Comparison of ENCODE assay signal across 10 cellular contexts in the genomic region with DNA sequence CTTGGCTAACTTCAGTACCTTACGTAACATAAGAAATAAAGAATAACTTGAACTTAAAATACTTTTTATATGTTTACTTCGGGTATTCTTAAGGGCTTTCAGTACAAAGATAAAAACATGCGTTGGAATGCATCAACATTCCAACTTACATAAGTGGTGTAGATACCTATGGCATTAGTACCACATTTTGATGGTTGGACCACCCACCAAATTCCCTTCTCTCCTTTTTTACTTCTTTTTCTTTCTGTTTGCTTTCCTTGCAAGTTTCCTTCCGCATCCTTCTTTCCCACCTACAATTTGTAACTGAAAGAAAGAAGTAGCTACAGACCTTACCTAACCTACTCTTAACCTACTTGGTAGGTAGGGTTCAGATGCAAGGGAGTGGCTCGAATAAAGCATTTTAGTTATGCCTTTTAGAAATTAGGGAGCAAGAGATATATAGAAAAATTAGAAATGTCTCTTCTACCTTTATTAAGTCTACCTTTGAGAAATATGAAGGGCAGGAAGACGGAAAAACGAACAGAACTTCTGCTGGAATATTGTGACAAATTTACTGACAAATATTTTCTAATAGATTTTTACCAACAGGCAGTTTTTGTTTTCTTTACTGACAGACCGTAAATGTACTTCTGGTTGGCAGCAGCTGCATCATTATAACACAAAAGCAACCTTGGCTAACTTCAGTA. TPM values are rescaled to one million over a fixed set of nuclear protein-coding genes. Genes with fewer than 3 reads are reported as not detected.
DNase-seq lines count a peak whose midpoint lies in the region; ATAC-seq, FAIRE-seq and TF ChIP-seq lines count a peak whose summit lies in the region.
"Had no signal": no experiment of that assay in that cellular context is flagged by ENCODE, and none has a peak within 500 bp of the region (broad histone marks: within the 10 kb centered on the region; RNA-seq: fewer than 3 reads in every experiment).

No MANE protein-coding gene starts in this region.

- no peak for TF ChIP-seq CTCF in HEK293 (tag by site-specific recombination; IDR thresholded peaks at IDR 0.05)

- POLR2A ChIA-PET in HEK293 (lab: Yijun Ruan, JAX): interaction anchor here (0.6 kb wide), 1 partner anchor 199 kb away, joined by 3 read pairs; no protein-coding TSS in a partner anchor

- H3K4me1 ChIP-seq in HEK293 (ENCODE audit: control insufficient read depth, insufficient read depth, low read length) (peaks cover 4% of the 10 kb centered on the region), small intestine (ENCODE audit: control insufficient read depth in 2 of 2, insufficient read depth in 1 of 2, low read depth in 1 of 2, low read length in 1 of 2) (no peaks in the 10 kb centered on the region)

- intact Hi-C loops in activated T-helper 2 cell treated with anti-CD3 and anti-CD28 coated beads, Interferon-gamma antibody, Interleukin-2, Interleukin-4, amounts not matched to agents 10 μg/mL and 5 μg/mL and 100 μg/mL, durations not matched to agents 14 hours and 24 hours and 36 hours (cut with micrococcal nuclease): loop anchor here (5.0 kb wide), 2 partner anchors 868 to 1453 kb away; partner anchors contain the start of genes HECTD1 and SCFD1

- H3K27ac Mint-ChIP-seq in activated T-helper 2 cell treated with anti-CD3 and anti-CD28 coated beads, Interferon-gamma antibody, Interleukin-2, Interleukin-4, amounts not matched to agents 10 μg/mL and 5 μg/mL and 100 μg/mL, durations not matched to agents 14 hours and 24 hours and 36 hours: no peak overlapping the region
- H3K27ac Mint-ChIP-seq in activated T-cell treated with anti-CD3 and anti-CD28 coated beads, Interleukin-2, amount 50 U/mL, for 72 hours: no peak overlapping the region

- FAIRE-seq in small intestine (lab: Jason Lieb, UNC): peak; percentile 15

- 41 to 68% (median 56%) methylated on average over 8 of the region's 8 CpGs for WGBS in small intestine, 3 donors

- ATAC-seq in activated T-cell treated with anti-CD3 and anti-CD28 coated beads, Interleukin-2, amount 50 U/mL, for 72 hours (replicated peaks in 1 of 2): no peak
- no peak for ATAC-seq in HG03196 (IDR thresholded peaks at IDR 0.05; ENCODE audit: unreplicated experiment)

- DNase-seq in activated T-helper 2 cell treated with anti-CD3 and anti-CD28 coated beads, Interferon-gamma antibody, Interleukin-2, Interleukin-4, amounts not matched to agents 10 μg/mL and 5 μg/mL and 100 μg/mL, durations not matched to agents 14 hours and 24 hours and 36 hours (ENCODE audit: low spot score): no peak
- DNase-seq in small intestine (no peak), GM03348 (ENCODE audit: low spot score) (no peak)
- DNase-seq in activated CD4-positive, alpha-beta T cell treated with anti-CD3 and anti-CD28 coated beads for 48 hours: no peak
- DNase-seq in activated T-cell treated with anti-CD3 and anti-CD28 coated beads, Interleukin-2, amount 50 U/mL, for 72 hours: no peak
- DNase-seq: NCI-H2171 had no signal

- peaks cover 28% of the 10 kb centered on the region for H3K4me1 Mint-ChIP-seq in activated T-helper 2 cell treated with anti-CD3 and anti-CD28 coated beads, Interferon-gamma antibody, Interleukin-2, Interleukin-4, amounts not matched to agents 10 μg/mL and 5 μg/mL and 100 μg/mL, durations not matched to agents 14 hours and 24 hours and 36 hours (ENCODE audit: low read depth)
- H3K4me1 Mint-ChIP-seq in activated T-cell treated with anti-CD3 and anti-CD28 coated beads, Interleukin-2, amount 50 U/mL, for 72 hours (ENCODE audit: low read depth): peaks cover 18% of the 10 kb centered on the region

- H3K27me3 Mint-ChIP-seq in activated T-helper 2 cell treated with anti-CD3 and anti-CD28 coated beads, Interferon-gamma antibody, Interleukin-2, Interleukin-4, amounts not matched to agents 10 μg/mL and 5 μg/mL and 100 μg/mL, durations not matched to agents 14 hours and 24 hours and 36 hours (ENCODE audit: low read depth): peaks cover 21% of the 10 kb centered on the region
- peaks cover 13% of the 10 kb centered on the region for H3K27me3 Mint-ChIP-seq in activated T-cell treated with anti-CD3 and anti-CD28 coated beads, Interleukin-2, amount 50 U/mL, for 72 hours (ENCODE audit: low read depth)

- H3K9me3 ChIP-seq in HEK293 (ENCODE audit: control insufficient read depth, insufficient read depth, low read depth, low read length): no peaks in the 10 kb centered on the region
- no peaks in the 10 kb centered on the region for H3K9me3 ChIP-seq in iPS-18c (ENCODE audit: control insufficient read depth, insufficient read depth, low read length)
- H3K9me3 ChIP-seq in small intestine (ENCODE audit: control insufficient read depth, low read depth): no peaks in the 10 kb centered on the region

- H3K27ac ChIP-seq in HEK293 (ENCODE audit: extremely low read depth, low read depth, low read length): peak overlapping the region; percentile 95; the same call in 1 of the 2 replicates
- H3K27ac ChIP-seq in small intestine (ENCODE audit: low read depth in 1 of 2, low read length in 1 of 2): peak overlapping the region in 1 of 2 donors; percentile 94

- CTCF ChIA-PET in HEK293 (lab: Yijun Ruan, JAX): interaction anchor here (2.3 to 4.3 kb wide), 2 partner anchors 124 to 176 kb away, joined by 5 to 29 read pairs; no protein-coding TSS in a partner anchor

- H3K9me3 Mint-ChIP-seq in activated T-helper 2 cell treated with anti-CD3 and anti-CD28 coated beads, Interferon-gamma antibody, Interleukin-2, Interleukin-4, amounts not matched to agents 10 μg/mL and 5 μg/mL and 100 μg/mL, durations not matched to agents 14 hours and 24 hours and 36 hours: no peaks in the 10 kb centered on the region
- no peaks in the 10 kb centered on the region for H3K9me3 Mint-ChIP-seq in activated T-cell treated with anti-CD3 and anti-CD28 coated beads, Interleukin-2, amount 50 U/mL, for 72 hours
- H3K9me3 Mint-ChIP-seq: dendritic cell treated with granulocyte-macrophage colony-stimulating factor and Interleukin-4, amounts not matched to agents 40 ng/mL and 50 ng/mL, for 4 days had no signal

- H3K36me3 ChIP-seq in HEK293 (ENCODE audit: control insufficient read depth in 2 of 2, insufficient read depth in 1 of 2, low read length in 2 of 2) (no peaks in the 10 kb centered on the region), small intestine (ENCODE audit: control insufficient read depth in 2 of 2, insufficient read depth in 2 of 2, low read length in 2 of 2) (no peaks in the 10 kb centered on the region)

- H3K4me3 ChIP-seq in HEK293 (ENCODE audit: low read depth, low read length): peak overlapping the region; percentile 70
- H3K4me3 ChIP-seq in iPS-18c (ENCODE audit: insufficient read depth, low read depth, low read length): peak overlapping the region; percentile 73; the same call in 1 of the 2 replicates
- H3K4me3 ChIP-seq in small intestine (ENCODE audit: low read depth in 1 of 2, low read length in 2 of 2): peak overlapping the region in 1 of 2 donors; percentile 85

- peak overlapping the region; percentile 3 for H3K4me3 Mint-ChIP-seq in activated T-helper 2 cell treated with anti-CD3 and anti-CD28 coated beads, Interferon-gamma antibody, Interleukin-2, Interleukin-4, amounts not matched to agents 10 μg/mL and 5 μg/mL and 100 μg/mL, durations not matched to agents 14 hours and 24 hours and 36 hours (ENCODE audit: low read depth)
- H3K4me3 Mint-ChIP-seq in activated T-cell treated with anti-CD3 and anti-CD28 coated beads, Interleukin-2, amount 50 U/mL, for 72 hours: peak overlapping the region in 1 of 2 donors; percentile 16

- no peaks in the 10 kb centered on the region for H3K27me3 ChIP-seq in small intestine (ENCODE audit: control insufficient read depth in 2 of 2, insufficient read depth in 2 of 2, low read length in 2 of 2)

- no peaks in the 10 kb centered on the region for H3K36me3 Mint-ChIP-seq in activated T-helper 2 cell treated with anti-CD3 and anti-CD28 coated beads, Interferon-gamma antibody, Interleukin-2, Interleukin-4, amounts not matched to agents 10 μg/mL and 5 μg/mL and 100 μg/mL, durations not matched to agents 14 hours and 24 hours and 36 hours (ENCODE audit: low read depth)
- peaks cover 4 to 5% of the 10 kb centered on the region in 2 donors for H3K36me3 Mint-ChIP-seq in activated T-cell treated with anti-CD3 and anti-CD28 coated beads, Interleukin-2, amount 50 U/mL, for 72 hours (ENCODE audit: insufficient read depth in 2 of 2)

TF ChIP-seq in HEK293, 187 proteins besides CTCF, POLR2A, EP300 and RAD21:
- TF ChIP-seq ZNF529 (tag by site-specific recombination; IDR thresholded peaks at IDR 0.05; ENCODE audit: insufficient replicate concordance): no peak
- TF ChIP-seq ZNF18 (tag by site-specific recombination; IDR thresholded peaks at IDR 0.05): no peak
- TF ChIP-seq ZNF610 (tag by site-specific recombination; IDR thresholded peaks at IDR 0.05; ENCODE audit: borderline replicate concordance): no peak
- no peak for TF ChIP-seq GLI4 (tag by site-specific recombination; IDR thresholded peaks at IDR 0.05)
- no peak for TF ChIP-seq ZNF530 (tag by site-specific recombination; IDR thresholded peaks at IDR 0.05; ENCODE audit: low read depth)
- 0 out of 2 replicates have a peak, but pooled peaks have one; percentile 9 for TF ChIP-seq ZNF366 (tag by site-specific recombination; conservative IDR thresholded peaks at IDR 0.05)
TF ChIP-seq in HEK293: peak in this region for 1.

RNA-seq across cellular contexts. Expression of gene ARHGAP5, which starts 2.1 kb away (rescaled TPM):
- total RNA-seq in activated T-helper 2 cell treated with anti-CD3 and anti-CD28 coated beads, Interferon-gamma antibody, Interleukin-2, Interleukin-4, amounts not matched to agents 10 μg/mL and 5 μg/mL and 100 μg/mL, durations not matched to agents 14 hours and 24 hours and 36 hours: 31.8 and 32.1 TPM in 2 replicates
- 10 to 100 TPM; 14.9 to 40.0 (median 24.9) TPM for polyA plus RNA-seq in small intestine
- 10 to 100 TPM; 29.5 to 42.8 TPM for total RNA-seq in activated T-cell treated with anti-CD3 and anti-CD28 coated beads, Interleukin-2, amount 50 U/mL, for 72 hours
